ENCODE assay signal across 10 cellular contexts in the genomic region with DNA sequence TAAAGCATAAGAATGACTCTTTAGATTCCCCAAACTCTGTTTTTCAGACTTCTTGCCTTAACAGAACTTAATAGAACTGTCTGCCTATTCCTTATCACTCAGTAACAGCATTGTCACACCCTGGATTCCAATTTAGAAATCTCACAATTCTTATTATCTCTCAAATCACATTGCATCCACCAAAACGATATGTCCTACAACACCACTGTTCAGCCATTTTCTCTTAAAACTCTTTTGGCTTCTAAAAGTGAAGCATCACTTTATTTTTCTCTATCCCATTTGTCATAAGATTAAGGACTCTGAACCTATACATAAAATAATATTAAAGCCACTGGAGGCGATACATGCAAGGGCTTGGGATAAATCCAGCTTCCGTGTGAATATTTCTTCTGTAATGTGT. TPM values are rescaled to one million over a fixed set of nuclear protein-coding genes. Genes with fewer than 3 reads are reported as not detected.
DNase-seq lines count a peak whose midpoint lies in the region; ATAC-seq and TF ChIP-seq lines count a peak whose summit lies in the region.
"Had no signal": no experiment of that assay in that cellular context is flagged by ENCODE, and none has a peak within 500 bp of the region (broad histone marks: within the 10 kb centered on the region; RNA-seq: fewer than 3 reads in every experiment).

No MANE protein-coding gene starts in this region.

- no peak for TF ChIP-seq CTCF in KMS-11 (conservative IDR thresholded peaks at IDR 0.05; ENCODE audit: low read depth, low read length)
- no peak for TF ChIP-seq CTCF in colonic mucosa (IDR thresholded peaks at IDR 0.05)
- no peak for TF ChIP-seq CTCF in gastrocnemius medialis (IDR thresholded peaks at IDR 0.05 in 4 of 5, conservative IDR thresholded peaks at IDR 0.05 in 1 of 5)

- no peak overlapping the region for H3K4me3 ChIP-seq in BLaER1
- no peak overlapping the region for H3K4me3 ChIP-seq in KMS-11 (IDR thresholded peaks at IDR 0.05; ENCODE audit: insufficient read depth, low read depth, low read length)
- peak overlapping the region; percentile 33 for H3K4me3 ChIP-seq in colonic mucosa
- peak overlapping the region in 2 of 4 donors; percentile 65 to 72 for H3K4me3 ChIP-seq in gastrocnemius medialis

- H3K27ac ChIP-seq in BLaER1, result no peak overlapping the region
- no peak overlapping the region for H3K27ac ChIP-seq in KMS-11
- H3K27ac ChIP-seq in colonic mucosa, result no peak overlapping the region
- H3K27ac ChIP-seq in gastrocnemius medialis, result peak overlapping the region; percentile 91 to 98 (median 94)

- H3K4me1 ChIP-seq in BLaER1, result peaks cover 30% of the 10 kb centered on the region
- H3K4me1 ChIP-seq in KMS-11 (ENCODE audit: low read depth, poor library complexity, severe bottlenecking), result peaks cover 48% of the 10 kb centered on the region
- H3K4me1 ChIP-seq in colonic mucosa, result peaks cover 5% of the 10 kb centered on the region
- H3K4me1 ChIP-seq in gastrocnemius medialis, result peaks cover 4 to 14% of the 10 kb centered on the region in 2 donors

- ATAC-seq in gastrocnemius medialis (no peak), GM19397 (IDR thresholded peaks at IDR 0.05; ENCODE audit: unreplicated experiment) (no peak)

- in situ Hi-C loops in gastrocnemius medialis (cut with MboI; ENCODE audit: low sequenced_read_pairs in 4 of 4), result loop anchor here in 2 of 4 donors (5.0 to 10.0 kb wide), 2 partner anchors 95 to 118 kb away; no protein-coding TSS in a partner anchor

- H4K20me1 ChIP-seq in BLaER1, result no peaks in the 10 kb centered on the region
- no peaks in the 10 kb centered on the region for H4K20me1 ChIP-seq in KMS-11 (ENCODE audit: insufficient read depth)

- H3K27me3 ChIP-seq in BLaER1 (peaks cover 28% of the 10 kb centered on the region), KMS-11 (ENCODE audit: insufficient read depth, low read depth) (no peaks in the 10 kb centered on the region; the same call in 1 of the 2 replicates), colonic mucosa (no peaks in the 10 kb centered on the region), gastrocnemius medialis (no peaks in the 10 kb centered on the region)
- H3K27me3 ChIP-seq: adrenal gland had no signal

- DNase-seq in colonic mucosa (no peak), gastrocnemius medialis (no peak), DMS114 treated with DMSO at 0.1 percent for 48 hours (lab: John Stamatoyannopoulos, UW; ENCODE audit: unreplicated experiment) (no peak), NCI-H2196 (lab: John Stamatoyannopoulos, UW; ENCODE audit: unreplicated experiment) (no peak), DMS79 treated with DMSO at 0.1 percent for 48 hours (lab: John Stamatoyannopoulos, UW) (no peak)

- no peak for TF ChIP-seq POLR2A in gastrocnemius medialis (IDR thresholded peaks at IDR 0.05)

- peak overlapping the region; percentile 92 for H3K4me2 ChIP-seq in BLaER1
- no peak overlapping the region; the same call in 1 of the 2 replicates for H3K4me2 ChIP-seq in KMS-11

- no peak overlapping the region for H3K9ac ChIP-seq in BLaER1
- H3K9ac ChIP-seq in KMS-11, result no peak overlapping the region
- no peak overlapping the region for H3K9ac ChIP-seq in colonic mucosa (ENCODE audit: low read depth in 2 of 2, low read length in 2 of 2)

- no peaks in the 10 kb centered on the region for H3K36me3 ChIP-seq in BLaER1
- no peaks in the 10 kb centered on the region for H3K36me3 ChIP-seq in KMS-11 (ENCODE audit: insufficient read depth)
- no peaks in the 10 kb centered on the region for H3K36me3 ChIP-seq in colonic mucosa
- H3K36me3 ChIP-seq in gastrocnemius medialis, result no peaks in the 10 kb centered on the region
- H3K36me3 ChIP-seq: adrenal gland had no signal

- intact Hi-C loops in colonic mucosa (cut with DNase I), result no loop called here
- intact Hi-C loops in gastrocnemius medialis (cut with DNase I; ENCODE audit: low total_unique reads), result loop anchor here (1.0 kb wide), 1 partner anchor 121 kb away; no protein-coding TSS in a partner anchor

- H2AFZ ChIP-seq in KMS-11 (ENCODE audit: low read depth), result peak overlapping the region; percentile 65; the same call in 1 of the 2 replicates

- no peaks in the 10 kb centered on the region for H3K9me3 ChIP-seq in BLaER1
- H3K9me3 ChIP-seq in colonic mucosa, result no peaks in the 10 kb centered on the region
- H3K9me3 ChIP-seq in gastrocnemius medialis, result no peaks in the 10 kb centered on the region
- H3K9me3 ChIP-seq: adrenal gland had no signal

- no peaks in the 10 kb centered on the region for H3K79me2 ChIP-seq in KMS-11 (ENCODE audit: insufficient read depth, low read depth)

RNA-seq across cellular contexts. Expression of a gene that starts 1.2 kb away (rescaled TPM):
- 10 to 100 TPM in 1 of 2 donors, 1 to 10 TPM in 1; 4.0 to 15.9 TPM for total RNA-seq in colonic mucosa
- 10 to 100 TPM in 3 of 4 donors, 1 to 10 TPM in 1; 4.8 to 35.5 (median 34.1) TPM for total RNA-seq in gastrocnemius medialis
- total RNA-seq: activated T-helper 2 cell treated with anti-CD3 and anti-CD28 coated beads, Interferon-gamma antibody, Interleukin-2, Interleukin-4, amounts not matched to agents 10 μg/mL and 5 μg/mL and 100 μg/mL, durations not matched to agents 14 hours and 24 hours and 36 hours had no signal

RNA-seq across cellular contexts. Expression of a gene that starts 36.7 kb away (rescaled TPM):
- total RNA-seq in colonic mucosa (10 to 100 TPM; 12.7 to 13.6 TPM), gastrocnemius medialis (1 to 10 TPM; 5.8 to 9.9 (median 6.7) TPM)

Comparison
In these comparisons a context has a peak if more than half of its experiments do, and no peak if none do; other contexts are left out.
1. H3K27ac ChIP-seq: peak in gastrocnemius medialis (4 of 4); none in BLaER1 (single experiment), KMS-11 (single experiment) and colonic mucosa (single experiment).